Comparison of ENCODE assay signal across 15 cellular contexts in the genomic region with DNA sequence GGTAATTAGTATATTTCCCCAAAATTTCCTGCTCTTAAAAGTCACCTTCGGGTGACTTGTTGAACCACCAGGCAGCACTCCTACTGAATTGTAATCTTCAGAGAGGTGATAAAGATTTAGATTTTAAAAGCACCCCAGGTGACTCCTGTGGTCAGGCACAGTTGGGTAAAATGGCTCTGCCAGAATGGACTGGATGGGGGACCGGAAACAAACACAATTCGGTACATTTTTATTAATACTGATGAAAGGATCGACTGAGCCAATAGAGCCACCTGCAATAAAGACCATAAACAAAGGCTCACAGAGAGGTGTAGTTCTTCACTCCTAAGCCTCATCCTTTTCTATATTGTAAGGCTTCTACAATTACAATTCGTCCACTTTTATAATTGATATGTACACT. TPM values are rescaled to one million over a fixed set of nuclear protein-coding genes. Genes with fewer than 3 reads are reported as not detected.
DNase-seq lines count a peak whose midpoint lies in the region; ATAC-seq, FAIRE-seq and TF ChIP-seq lines count a peak whose summit lies in the region.
"Had no signal": no experiment of that assay in that cellular context is flagged by ENCODE, and none has a peak within 500 bp of the region (broad histone marks: within the 10 kb centered on the region; RNA-seq: fewer than 3 reads in every experiment).

No MANE protein-coding gene starts in this region.

- no peaks in the 10 kb centered on the region for H3K9me3 ChIP-seq in PC-3 (ENCODE audit: low read length)
- H3K9me3 ChIP-seq in GM12878 (replicated peaks; ENCODE audit: control insufficient read depth, insufficient read depth, low read length): no peaks in the 10 kb centered on the region
- H3K9me3 ChIP-seq in psoas muscle: no peaks in the 10 kb centered on the region

- H3K4me2 ChIP-seq in PC-3 (ENCODE audit: low read length): peak overlapping the region; percentile 35
- no peak overlapping the region for H3K4me2 ChIP-seq in GM12878 (ENCODE audit: control insufficient read depth, insufficient read depth)

- RAD21 ChIA-PET in GM12878 (lab: Charles Lee; ENCODE audit: unreplicated experiment): no interaction called here

- ATAC-seq in activated T-cell treated with anti-CD3 and anti-CD28 coated beads, Interleukin-2, amount 50 U/mL, for 72 hours (replicated peaks in 1 of 2): peak in 1 of 2 donors; percentile 10
- no peak for ATAC-seq in PC-3
- no peak for ATAC-seq in GM12878
- no peak for ATAC-seq in psoas muscle
- no peak for ATAC-seq in HG03108 (IDR thresholded peaks at IDR 0.05; ENCODE audit: unreplicated experiment)
- ATAC-seq: stimulated activated memory B cell treated with anti-CD40 and anti-IgM and Interleukin-4, amounts not matched to agents 10 μg/mL and 1 μg/mL and 100 μg/mL, for 72 hours had no signal

- H4K20me1 ChIP-seq in PC-3 (ENCODE audit: low read length): no peaks in the 10 kb centered on the region
- no peaks in the 10 kb centered on the region for H4K20me1 ChIP-seq in GM12878 (ENCODE audit: control insufficient read depth, insufficient read depth)

- peak overlapping the region; percentile 36 to 57 for H3K4me3 Mint-ChIP-seq in activated T-cell treated with anti-CD3 and anti-CD28 coated beads, Interleukin-2, amount 50 U/mL, for 72 hours
- H3K4me3 Mint-ChIP-seq: central memory CD8-positive, alpha-beta T cell; stimulated activated memory B cell treated with anti-CD40 and anti-IgM and Interleukin-4, amounts not matched to agents 10 μg/mL and 1 μg/mL and 100 μg/mL, for 72 hours had no signal

- TF ChIP-seq POLR2A in GM12878 (IDR thresholded peaks at IDR 0.05; ENCODE audit: low read depth, low read length): no peak

- SMC1A ChIA-PET in GM12878 (lab: Charles Lee; ENCODE audit: uncharacterized antibody, unreplicated experiment): no interaction called here

- POLR2A ChIA-PET in PC-3 (lab: Charles Lee; ENCODE audit: unreplicated experiment) (interaction anchor here (0.6 kb wide), 3 partner anchors 10 to 149 kb away, joined by 3 to 4 read pairs (median 3); partner anchors contain the start of gene EIF6), GM12878 (lab: Charles Lee) (no interaction called here)

- peak overlapping the region; percentile 5 for H3K27ac Mint-ChIP-seq in activated T-cell treated with anti-CD3 and anti-CD28 coated beads, Interleukin-2, amount 50 U/mL, for 72 hours
- H3K27ac Mint-ChIP-seq: stimulated activated memory B cell treated with anti-CD40 and anti-IgM and Interleukin-4, amounts not matched to agents 10 μg/mL and 1 μg/mL and 100 μg/mL, for 72 hours had no signal

- in situ Hi-C loops in GM12878 (cut with MboI): no loop called here

- H3K27ac ChIP-seq in PC-3 (ENCODE audit: low read length) (peak overlapping the region; percentile 91), GM12878 (ENCODE audit: control insufficient read depth, insufficient read depth) (no peak overlapping the region), psoas muscle (peak overlapping the region; percentile 6)

- no peak overlapping the region for H2AFZ ChIP-seq in PC-3 (ENCODE audit: low read length)
- no peak overlapping the region for H2AFZ ChIP-seq in GM12878 (ENCODE audit: control insufficient read depth, low read depth, low read length)

- TF ChIP-seq EP300 in GM12878 (IDR thresholded peaks at IDR 0.05; ENCODE audit: borderline replicate concordance in 1 of 2, control insufficient read depth in 1 of 2, low read depth in 2 of 2, low read length in 2 of 2): no peak

- H3K4me1 Mint-ChIP-seq in activated T-cell treated with anti-CD3 and anti-CD28 coated beads, Interleukin-2, amount 50 U/mL, for 72 hours (ENCODE audit: low read depth): peaks cover 76% of the 10 kb centered on the region

- peaks cover 19% of the 10 kb centered on the region for H3F3A ChIP-seq in PC-3 (ENCODE audit: low read length, unreplicated experiment)

- 51% methylated on average over 5 of the region's 5 CpGs for WGBS in GM12878 (ENCODE audit: insufficient coverage, insufficient replicate concordance, low lambda C conversion rate, missing lambda C conversion rate)
- 90 to 93% (median 93%) methylated on average over 5 of the region's 5 CpGs for whole genome bisulfite sequencing in psoas muscle, 3 donors

- TF ChIP-seq RAD21 in GM12878 (IDR thresholded peaks at IDR 0.05; ENCODE audit: insufficient read depth, low read depth, low read length): no peak

- H3K79me2 ChIP-seq in PC-3 (ENCODE audit: low read length): no peaks in the 10 kb centered on the region
- no peaks in the 10 kb centered on the region for H3K79me2 ChIP-seq in GM12878 (ENCODE audit: control insufficient read depth, insufficient read depth, low read length)

- H3K27me3 Mint-ChIP-seq in activated T-cell treated with anti-CD3 and anti-CD28 coated beads, Interleukin-2, amount 50 U/mL, for 72 hours (ENCODE audit: low read depth): no peaks in the 10 kb centered on the region
- H3K27me3 Mint-ChIP-seq: central memory CD8-positive, alpha-beta T cell; stimulated activated memory B cell treated with anti-CD40 and anti-IgM and Interleukin-4, amounts not matched to agents 10 μg/mL and 1 μg/mL and 100 μg/mL, for 72 hours had no signal

- H3K9me2 ChIP-seq in PC-3 (replicated peaks; ENCODE audit: low read length): no peaks in the 10 kb centered on the region

- H3K36me3 ChIP-seq in PC-3 (ENCODE audit: low read depth, low read length) (no peaks in the 10 kb centered on the region), GM12878 (ENCODE audit: control insufficient read depth in 2 of 2, insufficient read depth in 2 of 2, low read length in 1 of 2) (no peaks in the 10 kb centered on the region; a peak in 1 of 4 replicates), psoas muscle (ENCODE audit: insufficient read depth in 1 of 2, low read depth in 1 of 2) (peaks cover 0 to 5% of the 10 kb centered on the region in 2 donors)

- no peaks in the 10 kb centered on the region for H3K9me3 Mint-ChIP-seq in activated T-cell treated with anti-CD3 and anti-CD28 coated beads, Interleukin-2, amount 50 U/mL, for 72 hours
- H3K9me3 Mint-ChIP-seq: central memory CD8-positive, alpha-beta T cell; stimulated activated memory B cell treated with anti-CD40 and anti-IgM and Interleukin-4, amounts not matched to agents 10 μg/mL and 1 μg/mL and 100 μg/mL, for 72 hours had no signal

- no peak for FAIRE-seq in GM12878 (lab: Jason Lieb, UNC)
- FAIRE-seq: D721Med had no signal

- TF ChIP-seq CTCF in PC-3 (conservative IDR thresholded peaks at IDR 0.05; ENCODE audit: low read depth, low read length) (no peak), GM12878 (IDR thresholded peaks at IDR 0.05 in 2 of 3, conservative IDR thresholded peaks at IDR 0.05 in 1 of 3; ENCODE audit: control insufficient read depth in 2 of 3, extremely low read depth in 1 of 3, insufficient read depth in 1 of 3, low read depth in 3 of 3, low read length in 3 of 3) (no peak), psoas muscle (IDR thresholded peaks at IDR 0.05) (no peak)

- H3K27me3 ChIP-seq in PC-3 (ENCODE audit: low read length) (no peaks in the 10 kb centered on the region), GM12878 (replicated peaks in 1 of 2; ENCODE audit: control insufficient read depth in 2 of 2, insufficient read depth in 2 of 2, low read length in 1 of 2) (no peaks in the 10 kb centered on the region), psoas muscle (ENCODE audit: insufficient read depth in 3 of 3, low read length in 2 of 3) (no peaks in the 10 kb centered on the region)

- H3K4me1 ChIP-seq in PC-3 (ENCODE audit: insufficient read depth, low read length): peaks cover 82% of the 10 kb centered on the region
- H3K4me1 ChIP-seq in GM12878 (ENCODE audit: control insufficient read depth, insufficient read depth, low read length): no peaks in the 10 kb centered on the region
- peaks cover 21% of the 10 kb centered on the region for H3K4me1 ChIP-seq in psoas muscle

- H3K9ac ChIP-seq in PC-3 (ENCODE audit: low read length) (peak overlapping the region; percentile 82), GM12878 (ENCODE audit: control insufficient read depth, insufficient read depth, low read length) (no peak overlapping the region)

- peak overlapping the region; percentile 19; the same call in 1 of the 2 replicates for H3K4me3 ChIP-seq in PC-3 (ENCODE audit: low read length)
- H3K4me3 ChIP-seq in GM12878: no peak overlapping the region
- H3K4me3 ChIP-seq in psoas muscle: no peak overlapping the region

- no peak for DNase-seq in activated T-cell treated with anti-CD3 and anti-CD28 coated beads, Interleukin-2, amount 50 U/mL, for 72 hours
- DNase-seq in activated T-cell treated with anti-CD3 and anti-CD28 coated beads, Interleukin-2, amount 50 U/mL, for 48 hours: no peak
- DNase-seq in PC-3 (no peak), GM12878 (ENCODE audit: low read depth, low spot score) (no peak), psoas muscle (no peak), CD1c-positive myeloid dendritic cell (ENCODE audit: extremely low spot score) (no peak), cerebellum (ENCODE audit: low spot score) (no peak)
- DNase-seq: AML-193, islet precursor cell, NCI-H1930 had no signal

- CTCF ChIA-PET in PC-3 (lab: Charles Lee) (no interaction called here), GM12878 (lab: Yijun Ruan, JAX) (interaction anchor here (0.8 to 3.8 kb wide), 3 partner anchors 9 to 136 kb away, joined by 3 to 20 read pairs (median 7); no protein-coding TSS in a partner anchor)

- H3K36me3 Mint-ChIP-seq in activated T-cell treated with anti-CD3 and anti-CD28 coated beads, Interleukin-2, amount 50 U/mL, for 72 hours (ENCODE audit: insufficient read depth in 2 of 2): peaks cover 0 to 2% of the 10 kb centered on the region in 2 donors

- intact Hi-C loops in PC-3 (cut with micrococcal nuclease): no loop called here
- intact Hi-C loops in GM12878 (cut with micrococcal nuclease; ENCODE audit: unreplicated experiment): no loop called here
- intact Hi-C loops in psoas muscle (cut with DNase I): no loop called here

- BruUV-seq in PC-3 (replicated peaks; lab: Mats Ljungman, UMichigan) (TSS peak; percentile 95), GM12878 (replicated peaks; lab: Mats Ljungman, UMichigan) (no TSS peak)

RNA-seq across cellular contexts. Expression of gene FAM83C, which starts 19.6 kb away (rescaled TPM):
- total RNA-seq in activated T-cell treated with anti-CD3 and anti-CD28 coated beads, Interleukin-2, amount 50 U/mL, for 72 hours: not detected
- total RNA-seq in PC-3 (2014; rRNA removed) (0.12 TPM in 1 of 2 replicates, not detected in the other), GM12878 (2014; rRNA removed) (not detected in 2 replicates), GM12878 (2014; rRNA removed; fragmentation: Illumina TruSeq; extraction: Trizol) (not detected in 2 replicates), GM12878 (2021) (not detected in 2 replicates), psoas muscle (not detected), cerebellum (not detected)
- not detected in 2 replicates for total RNA-seq in GM12878 (2013; cell fraction: nucleolus; rRNA removed)
- not detected for polyA plus RNA-seq in GM12878 (2011; ENCODE audit: low read depth)
- polyA plus RNA-seq in GM12878 (2011; rRNA removed) (not detected in 2 replicates), GM12878 (2014; fragmentation: Illumina TruSeq; extraction: Trizol) (not detected in 2 replicates), GM12878 (2014; fragmentation: Nextera tagmentation; extraction: Ambion mirVana) (not detected), GM12878 (2014; rRNA removed) (not detected in 2 replicates), GM12878 (2016; fragmentation: Nextera tagmentation; extraction: Ambion mirVana) (not detected), psoas muscle (under 1 TPM; 0.04 to 0.07 (median 0.04) TPM)
- polyA plus RNA-seq in GM12878 (2011; cell fraction: cytosol; rRNA removed): not detected in 2 replicates
- polyA plus RNA-seq in GM12878 (2011; cell fraction: nucleus; rRNA removed): not detected in 2 replicates
- 0.05 TPM in 1 of 2 replicates, not detected in the other for polyA plus RNA-seq in GM12878 (2012)
- polyA minus RNA-seq in GM12878 (2011; rRNA and poly(A)+ RNA removed): not detected in 2 replicates
- not detected in 2 replicates for polyA minus RNA-seq in GM12878 (2011; cell fraction: cytosol; rRNA and poly(A)+ RNA removed)
- not detected in 2 replicates for polyA minus RNA-seq in GM12878 (2011; cell fraction: nucleus; rRNA and poly(A)+ RNA removed)
- total RNA-seq: mucosa of gallbladder had no signal

RNA-seq across cellular contexts. Expression of gene EIF6, which starts 27.2 kb away (rescaled TPM):
- 100 to 1,000 TPM; 127 to 129 TPM for total RNA-seq in activated T-cell treated with anti-CD3 and anti-CD28 coated beads, Interleukin-2, amount 50 U/mL, for 72 hours
- 292 and 294 TPM in 2 replicates for total RNA-seq in PC-3 (2014; rRNA removed)
- 28.7 and 28.9 TPM in 2 replicates for total RNA-seq in GM12878 (2013; cell fraction: nucleolus; rRNA removed)
- 189 and 194 TPM in 2 replicates for total RNA-seq in GM12878 (2014; rRNA removed)
- total RNA-seq in GM12878 (2014; rRNA removed; fragmentation: Illumina TruSeq; extraction: Trizol): 120 and 127 TPM in 2 replicates
- 163 and 168 TPM in 2 replicates for total RNA-seq in GM12878 (2021)
- 83.6 TPM for polyA plus RNA-seq in GM12878 (2011; ENCODE audit: low read depth)
- 91.4 and 179 TPM in 2 replicates for polyA plus RNA-seq in GM12878 (2011; rRNA removed)
- 259 and 394 TPM in 2 replicates for polyA plus RNA-seq in GM12878 (2011; cell fraction: cytosol; rRNA removed)
- polyA plus RNA-seq in GM12878 (2011; cell fraction: nucleus; rRNA removed): 240 and 253 TPM in 2 replicates
- 92.0 and 97.7 TPM in 2 replicates for polyA plus RNA-seq in GM12878 (2012)
- polyA plus RNA-seq in GM12878 (2014; fragmentation: Illumina TruSeq; extraction: Trizol): 88.4 and 164 TPM in 2 replicates
- polyA plus RNA-seq in GM12878 (2014; fragmentation: Nextera tagmentation; extraction: Ambion mirVana): 100 to 1,000 TPM; 405 to 607 TPM
- 204 and 214 TPM in 2 replicates for polyA plus RNA-seq in GM12878 (2014; rRNA removed)
- polyA plus RNA-seq in GM12878 (2016; fragmentation: Nextera tagmentation; extraction: Ambion mirVana): 100 to 1,000 TPM; 256 to 277 TPM
- polyA minus RNA-seq in GM12878 (2011; rRNA and poly(A)+ RNA removed): 121 and 171 TPM in 2 replicates
- polyA minus RNA-seq in GM12878 (2011; cell fraction: cytosol; rRNA and poly(A)+ RNA removed): 35.1 and 47.9 TPM in 2 replicates
- polyA minus RNA-seq in GM12878 (2011; cell fraction: nucleus; rRNA and poly(A)+ RNA removed): 25.6 and 46.9 TPM in 2 replicates
- 10 to 100 TPM; 44.3 to 65.5 (median 52.6) TPM for total RNA-seq in psoas muscle
- 100 to 1,000 TPM in 1 of 3 donors, 10 to 100 TPM in 2; 63.0 to 169 (median 71.1) TPM for polyA plus RNA-seq in psoas muscle
- 39.0 TPM for total RNA-seq in cerebellum

RNA-seq across cellular contexts. Expression of gene MMP24OS, which starts 33.9 kb away (rescaled TPM):
- 10 to 100 TPM; 41.6 to 44.2 TPM for total RNA-seq in activated T-cell treated with anti-CD3 and anti-CD28 coated beads, Interleukin-2, amount 50 U/mL, for 72 hours
- total RNA-seq in PC-3 (2014; rRNA removed): 19.5 and 22.7 TPM in 2 replicates
- total RNA-seq in GM12878 (2013; cell fraction: nucleolus; rRNA removed): 68.0 and 70.0 TPM in 2 replicates
- total RNA-seq in GM12878 (2014; rRNA removed): 9.6 and 10.7 TPM in 2 replicates
- 6.2 and 7.1 TPM in 2 replicates for total RNA-seq in GM12878 (2014; rRNA removed; fragmentation: Illumina TruSeq; extraction: Trizol)
- 30.9 and 31.4 TPM in 2 replicates for total RNA-seq in GM12878 (2021)
- 9.2 TPM for polyA plus RNA-seq in GM12878 (2011; ENCODE audit: low read depth)
- 9.6 and 12.3 TPM in 2 replicates for polyA plus RNA-seq in GM12878 (2011; rRNA removed)
- polyA plus RNA-seq in GM12878 (2011; cell fraction: cytosol; rRNA removed): 16.2 and 16.5 TPM in 2 replicates
- polyA plus RNA-seq in GM12878 (2011; cell fraction: nucleus; rRNA removed): 31.7 and 36.4 TPM in 2 replicates
- 31.3 and 32.3 TPM in 2 replicates for polyA plus RNA-seq in GM12878 (2012)
- 3.4 and 9.1 TPM in 2 replicates for polyA plus RNA-seq in GM12878 (2014; fragmentation: Illumina TruSeq; extraction: Trizol)
- 1 to 10 TPM; 2.0 to 3.6 TPM for polyA plus RNA-seq in GM12878 (2014; fragmentation: Nextera tagmentation; extraction: Ambion mirVana)
- polyA plus RNA-seq in GM12878 (2014; rRNA removed): 25.8 and 27.9 TPM in 2 replicates
- 10 to 100 TPM; 18.3 to 20.0 TPM for polyA plus RNA-seq in GM12878 (2016; fragmentation: Nextera tagmentation; extraction: Ambion mirVana)
- 10.9 and 26.3 TPM in 2 replicates for polyA minus RNA-seq in GM12878 (2011; rRNA and poly(A)+ RNA removed)
- 12.2 and 16.9 TPM in 2 replicates for polyA minus RNA-seq in GM12878 (2011; cell fraction: cytosol; rRNA and poly(A)+ RNA removed)
- polyA minus RNA-seq in GM12878 (2011; cell fraction: nucleus; rRNA and poly(A)+ RNA removed): 35.1 and 46.4 TPM in 2 replicates
- total RNA-seq in psoas muscle: 10 to 100 TPM; 25.1 to 40.6 (median 27.2) TPM
- polyA plus RNA-seq in psoas muscle: 10 to 100 TPM; 10.4 to 22.5 (median 19.3) TPM
- total RNA-seq in cerebellum: 4.8 TPM
